Comparison of ENCODE assay signal across 8 cellular contexts in genomic region chr9:97954550-97954989, GRCh38. TPM values are rescaled to one million over a fixed set of nuclear protein-coding genes. Genes with fewer than 3 reads are reported as not detected.
A peak's percentile ranks its signal among the peaks of the same experiment; 100 is the strongest.
DNase-seq lines count a peak whose midpoint lies in the region; ATAC-seq and TF ChIP-seq lines count a peak whose summit lies in the region.

No MANE protein-coding gene starts in this region.

- no peak overlapping the region for H3K27ac ChIP-seq in ascending aorta

- peak; percentile 68 for ATAC-seq in GM21423 (IDR thresholded peaks at IDR 0.05; ENCODE audit: unreplicated experiment)

- H3K27me3 ChIP-seq in ascending aorta: no peaks in the 10 kb centered on the region

- intact Hi-C loops in ascending aorta (cut with DNase I): no loop called here

- no peaks in the 10 kb centered on the region for H3K9me3 ChIP-seq in ascending aorta

- no peaks in the 10 kb centered on the region for H3K36me3 ChIP-seq in ascending aorta

- DNase-seq in Caki2 (ENCODE audit: low read depth) (peak; percentile 17), LoVo (ENCODE audit: low spot score) (peak; percentile 72), SW480 (ENCODE audit: low spot score) (peak; percentile 76), ascending aorta (ENCODE audit: low spot score in 2 of 2) (no peak), left kidney (ENCODE audit: low read depth, low spot score) (peak; percentile 62), OCI-M2 (lab: John Stamatoyannopoulos, UW; ENCODE audit: unreplicated experiment) (no peak)
- peak; percentile 53 for DNase-seq in stimulated activated CD8-positive, alpha-beta memory T cell treated with anti-CD3 and anti-CD28 coated beads, Interleukin-4, amount 100 ng/mL, for 48 hours

- TF ChIP-seq CTCF in ascending aorta (IDR thresholded peaks at IDR 0.05): peak in 2 of 3 experiments; percentile 4 to 27

- no peak overlapping the region for H3K4me3 ChIP-seq in ascending aorta

- H3K4me1 ChIP-seq in ascending aorta: no peaks in the 10 kb centered on the region

- in situ Hi-C loops in Caki2 (cut with HindIII; ENCODE audit: low pct_unique_long_range_greater_than_20kb, low sequenced_read_pairs): no loop called here

RNA-seq across cellular contexts. Expression of gene HEMGN, which starts 16.6 kb away (rescaled TPM):
- total RNA-seq in Caki2 (2014; rRNA removed; shearing (Covaris generic); ENCODE audit: low replicate concordance): not detected in 2 replicates
- total RNA-seq in ascending aorta: not detected

RNA-seq across cellular contexts. Expression of gene ANP32B, which starts 28.6 kb away (rescaled TPM):
- total RNA-seq in Caki2 (2014; rRNA removed; shearing (Covaris generic); ENCODE audit: low replicate concordance): 1.4 and 7.2 TPM in 2 replicates
- 13.9 TPM for total RNA-seq in ascending aorta

RNA-seq across cellular contexts. Expression of gene TRMO, which starts 32.3 kb away (rescaled TPM):
- total RNA-seq in Caki2 (2014; rRNA removed; shearing (Covaris generic); ENCODE audit: low replicate concordance): 29.8 and 36.7 TPM in 2 replicates
- total RNA-seq in ascending aorta: 24.8 TPM

Comparison
In these comparisons a context has a peak if more than half of its experiments do, and no peak if none do; other contexts are left out.
1. DNase-seq: peak in Caki2 (single experiment), LoVo (single experiment), SW480 (single experiment), left kidney (single experiment) and stimulated activated CD8-positive, alpha-beta memory T cell treated with anti-CD3 and anti-CD28 coated beads, Interleukin-4, amount 100 ng/mL, for 48 hours (single experiment); none in ascending aorta (0 of 2) and OCI-M2 (single experiment).